12 cellular contexts compared by ENCODE assay signal in genomic region chr13:113845723-113846638, GRCh38. TPM values are rescaled to one million over a fixed set of nuclear protein-coding genes. Genes with fewer than 3 reads are reported as not detected.
DNase-seq lines count a peak whose midpoint lies in the region; ATAC-seq and TF ChIP-seq lines count a peak whose summit lies in the region.
"Had no signal": no experiment of that assay in that cellular context is flagged by ENCODE, and none has a peak within 500 bp of the region (broad histone marks: within the 10 kb centered on the region; RNA-seq: fewer than 3 reads in every experiment).

No MANE protein-coding gene starts in this region.

- in situ Hi-C loops in gastrocnemius medialis (cut with MboI; ENCODE audit: low sequenced_read_pairs in 4 of 4) = no loop called here

- intact Hi-C loops in gastrocnemius medialis (cut with DNase I; ENCODE audit: low total_unique reads) = no loop called here

- ATAC-seq in activated T-cell treated with anti-CD3 and anti-CD28 coated beads, Interleukin-2, amount 50 U/mL, for 4 hours = peak; percentile 50 to 70
- ATAC-seq in RWPE2 (ENCODE audit: low read depth) (no peak), gastrocnemius medialis (no peak), HG03469 (IDR thresholded peaks at IDR 0.05; ENCODE audit: unreplicated experiment) (no peak)
- ATAC-seq in stimulated activated effector memory CD8-positive, alpha-beta T cell treated with anti-CD3 and anti-CD28 coated beads, Interleukin-12 subunit alpha, Interleukin-12 subunit beta, amount 100 ng/mL, for 72 hours = peak; percentile 75

- no peak for TF ChIP-seq POLR2A in gastrocnemius medialis (IDR thresholded peaks at IDR 0.05)

- no peak for DNase-seq in activated T-cell treated with anti-CD3 and anti-CD28 coated beads, Interleukin-2, amount 50 U/mL, for 4 hours
- DNase-seq in activated T-cell treated with anti-CD3 and anti-CD28 coated beads for 4 hours = no peak
- DNase-seq in RWPE2 (ENCODE audit: low spot score) = peak; percentile 26
- no peak for DNase-seq in immature natural killer cell
- DNase-seq in stimulated activated effector memory CD8-positive, alpha-beta T cell treated with anti-CD3 and anti-CD28 coated beads, Interleukin-12 subunit alpha, Interleukin-12 subunit beta, amount 100 ng/mL, for 72 hours (ENCODE audit: low spot score in 2 of 2) = no peak
- no peak for DNase-seq in SIG-M5 treated with dmso at 0.1 percent for 504 hours (lab: John Stamatoyannopoulos, UW; ENCODE audit: unreplicated experiment)
- no peak for DNase-seq in gastrocnemius medialis
- DNase-seq: mesenchymal stem cell, NCI-H1048, NCI-H2227 treated with DMSO at 0.1 percent for 48 hours, OCI-M1 had no signal

- peaks cover 35% of the 10 kb centered on the region for H3K4me1 Mint-ChIP-seq in activated T-cell treated with anti-CD3 and anti-CD28 coated beads, Interleukin-2, amount 50 U/mL, for 4 hours (ENCODE audit: low read depth)
- peaks cover 40 to 48% of the 10 kb centered on the region in 2 donors for H3K4me1 Mint-ChIP-seq in immature natural killer cell
- H3K4me1 Mint-ChIP-seq in stimulated activated effector memory CD8-positive, alpha-beta T cell treated with anti-CD3 and anti-CD28 coated beads, Interleukin-12 subunit alpha, Interleukin-12 subunit beta, amount 100 ng/mL, for 72 hours = peaks cover 49% of the 10 kb centered on the region

- H3K4me1 ChIP-seq in RWPE2 (ENCODE audit: insufficient read depth, poor library complexity, severe bottlenecking) (peaks cover 41% of the 10 kb centered on the region), gastrocnemius medialis (peaks cover 18 to 35% of the 10 kb centered on the region in 2 donors)

- H3K27me3 Mint-ChIP-seq in activated T-cell treated with anti-CD3 and anti-CD28 coated beads, Interleukin-2, amount 50 U/mL, for 4 hours (ENCODE audit: low read depth) = no peaks in the 10 kb centered on the region
- H3K27me3 Mint-ChIP-seq in immature natural killer cell (ENCODE audit: low read depth in 3 of 3) = peaks cover 3 to 9% (median 6%) of the 10 kb centered on the region in 3 donors

- H3K36me3 ChIP-seq in RWPE2 (ENCODE audit: low read depth) (peaks cover 72% of the 10 kb centered on the region), gastrocnemius medialis (peaks cover 0 to 6% of the 10 kb centered on the region in 2 donors)

- H3K9me3 Mint-ChIP-seq in activated T-cell treated with anti-CD3 and anti-CD28 coated beads, Interleukin-2, amount 50 U/mL, for 4 hours = no peaks in the 10 kb centered on the region
- peaks cover 0 to 2% (median 0%) of the 10 kb centered on the region in 6 donors for H3K9me3 Mint-ChIP-seq in immature natural killer cell
- H3K9me3 Mint-ChIP-seq in stimulated activated effector memory CD8-positive, alpha-beta T cell treated with anti-CD3 and anti-CD28 coated beads, Interleukin-12 subunit alpha, Interleukin-12 subunit beta, amount 100 ng/mL, for 72 hours = peaks cover 5% of the 10 kb centered on the region

- no peak overlapping the region for H3K4me3 ChIP-seq in RWPE2 (ENCODE audit: severe bottlenecking)
- H3K4me3 ChIP-seq in gastrocnemius medialis = no peak overlapping the region

- peak overlapping the region; percentile 48 for H3K4me3 Mint-ChIP-seq in activated T-cell treated with anti-CD3 and anti-CD28 coated beads, Interleukin-2, amount 50 U/mL, for 4 hours
- H3K4me3 Mint-ChIP-seq in immature natural killer cell = peak overlapping the region; percentile 37 to 72 (median 55)
- H3K4me3 Mint-ChIP-seq in stimulated activated effector memory CD8-positive, alpha-beta T cell treated with anti-CD3 and anti-CD28 coated beads, Interleukin-12 subunit alpha, Interleukin-12 subunit beta, amount 100 ng/mL, for 72 hours = peak overlapping the region; percentile 55

- H3K27ac Mint-ChIP-seq in immature natural killer cell = no peak overlapping the region
- peak overlapping the region; percentile 63 for H3K27ac Mint-ChIP-seq in stimulated activated effector memory CD8-positive, alpha-beta T cell treated with anti-CD3 and anti-CD28 coated beads, Interleukin-12 subunit alpha, Interleukin-12 subunit beta, amount 100 ng/mL, for 72 hours

- peak overlapping the region; percentile 10 for H3K27ac ChIP-seq in RWPE2 (ENCODE audit: poor library complexity, severe bottlenecking)
- H3K27ac ChIP-seq in gastrocnemius medialis = no peak overlapping the region

- TF ChIP-seq CTCF in RWPE2 (IDR thresholded peaks at IDR 0.05; ENCODE audit: poor library complexity, severe bottlenecking) (no peak), gastrocnemius medialis (IDR thresholded peaks at IDR 0.05 in 4 of 5, conservative IDR thresholded peaks at IDR 0.05 in 1 of 5) (no peak)

- H3K9me3 ChIP-seq in RWPE2 (ENCODE audit: severe bottlenecking) (peaks cover 2% of the 10 kb centered on the region), gastrocnemius medialis (no peaks in the 10 kb centered on the region)

- H3K27me3 ChIP-seq in RWPE2 (ENCODE audit: insufficient read depth, poor library complexity, severe bottlenecking) (no peaks in the 10 kb centered on the region), gastrocnemius medialis (no peaks in the 10 kb centered on the region)

- no peaks in the 10 kb centered on the region for H3K36me3 Mint-ChIP-seq in activated T-cell treated with anti-CD3 and anti-CD28 coated beads, Interleukin-2, amount 50 U/mL, for 4 hours (ENCODE audit: insufficient read depth)
- H3K36me3 Mint-ChIP-seq in immature natural killer cell = no peaks in the 10 kb centered on the region
- H3K36me3 Mint-ChIP-seq in stimulated activated effector memory CD8-positive, alpha-beta T cell treated with anti-CD3 and anti-CD28 coated beads, Interleukin-12 subunit alpha, Interleukin-12 subunit beta, amount 100 ng/mL, for 72 hours = peaks cover 5% of the 10 kb centered on the region

RNA-seq across cellular contexts. Expression of gene GAS6, which starts 17.9 kb away (rescaled TPM):
- under 1 TPM; 0.61 to 0.84 (median 0.71) TPM for total RNA-seq in activated T-cell treated with anti-CD3 and anti-CD28 coated beads, Interleukin-2, amount 50 U/mL, for 4 hours
- 1 to 10 TPM in 2 of 3 donors, not detected in 1; 1.0 to 1.2 TPM for polyA plus RNA-seq in immature natural killer cell
- 100 to 1,000 TPM in 1 of 4 donors, 10 to 100 TPM in 3; 68.6 to 122 (median 86.3) TPM for total RNA-seq in gastrocnemius medialis

Comparison
In these comparisons a context has a peak if more than half of its experiments do, and no peak if none do; other contexts are left out.
1. ATAC-seq: peak in activated T-cell treated with anti-CD3 and anti-CD28 coated beads, Interleukin-2, amount 50 U/mL, for 4 hours (2 of 2) and stimulated activated effector memory CD8-positive, alpha-beta T cell treated with anti-CD3 and anti-CD28 coated beads, Interleukin-12 subunit alpha, Interleukin-12 subunit beta, amount 100 ng/mL, for 72 hours (single experiment); none in RWPE2 (single experiment), gastrocnemius medialis (0 of 2) and HG03469 (single experiment).
2. RNA of gene GAS6, which starts 17.9 kb away (total RNA-seq): 68.6 to 122 TPM in gastrocnemius medialis; 0.61 to 0.84 TPM in activated T-cell treated with anti-CD3 and anti-CD28 coated beads, Interleukin-2, amount 50 U/mL, for 4 hours; every median in the first group is over 10 times any median in the second.
3. Peak in every context shown above with its lines, with median percentiles within 50 percentile points of each other: H3K4me3 Mint-ChIP-seq.